Comparison of ENCODE assay signal across 1 cellular context in the genomic region with DNA sequence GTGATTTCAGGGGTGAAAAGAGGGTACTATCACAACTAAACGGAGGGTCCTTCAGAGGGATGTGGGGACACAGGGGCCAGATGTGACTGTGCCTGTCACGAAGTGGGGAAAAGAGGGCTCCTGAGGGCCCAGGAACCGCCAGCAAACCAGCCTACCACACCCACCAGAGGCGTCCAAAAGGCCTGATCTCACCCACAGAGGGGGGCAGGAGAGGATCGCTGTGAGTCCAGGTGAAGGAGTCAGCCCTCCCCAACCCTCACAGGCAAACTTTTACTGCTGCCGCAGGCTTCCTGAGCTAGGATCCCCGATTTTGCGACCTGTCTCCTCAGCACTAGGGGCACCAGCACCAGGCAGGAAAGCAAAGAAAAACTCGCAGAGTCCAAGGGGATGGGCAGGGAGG.
TF ChIP-seq lines count a peak whose summit lies in the region.

No MANE protein-coding gene starts in this region.

TF ChIP-seq in HepG2, 621 proteins besides CTCF, POLR2A, EP300 and RAD21 (continued from another document):
- TF ChIP-seq, protein P1, sequence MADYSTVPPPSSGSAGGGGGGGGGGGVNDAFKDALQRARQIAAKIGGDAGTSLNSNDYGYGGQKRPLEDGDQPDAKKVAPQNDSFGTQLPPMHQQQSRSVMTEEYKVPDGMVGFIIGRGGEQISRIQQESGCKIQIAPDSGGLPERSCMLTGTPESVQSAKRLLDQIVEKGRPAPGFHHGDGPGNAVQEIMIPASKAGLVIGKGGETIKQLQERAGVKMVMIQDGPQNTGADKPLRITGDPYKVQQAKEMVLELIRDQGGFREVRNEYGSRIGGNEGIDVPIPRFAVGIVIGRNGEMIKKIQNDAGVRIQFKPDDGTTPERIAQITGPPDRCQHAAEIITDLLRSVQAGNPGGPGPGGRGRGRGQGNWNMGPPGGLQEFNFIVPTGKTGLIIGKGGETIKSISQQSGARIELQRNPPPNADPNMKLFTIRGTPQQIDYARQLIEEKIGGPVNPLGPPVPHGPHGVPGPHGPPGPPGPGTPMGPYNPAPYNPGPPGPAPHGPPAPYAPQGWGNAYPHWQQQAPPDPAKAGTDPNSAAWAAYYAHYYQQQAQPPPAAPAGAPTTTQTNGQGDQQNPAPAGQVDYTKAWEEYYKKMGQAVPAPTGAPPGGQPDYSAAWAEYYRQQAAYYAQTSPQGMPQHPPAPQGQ (CRISPR knock-in tag; IDR thresholded peaks at IDR 0.05; ENCODE audit: borderline replicate concordance), result no peak
- TF ChIP-seq TFDP2 (CRISPR knock-in tag; IDR thresholded peaks at IDR 0.05) (no peak), MAFG (CRISPR knock-in tag; IDR thresholded peaks at IDR 0.05) (no peak), EED (CRISPR knock-in tag; IDR thresholded peaks at IDR 0.05) (no peak), NFE2L2 (IDR thresholded peaks at IDR 0.05; ENCODE audit: low read length) (no peak), PHF20 (CRISPR knock-in tag; IDR thresholded peaks at IDR 0.05) (no peak), STAT6 (CRISPR knock-in tag; IDR thresholded peaks at IDR 0.05; ENCODE audit: borderline replicate concordance) (no peak)
